In the genomic region with DNA sequence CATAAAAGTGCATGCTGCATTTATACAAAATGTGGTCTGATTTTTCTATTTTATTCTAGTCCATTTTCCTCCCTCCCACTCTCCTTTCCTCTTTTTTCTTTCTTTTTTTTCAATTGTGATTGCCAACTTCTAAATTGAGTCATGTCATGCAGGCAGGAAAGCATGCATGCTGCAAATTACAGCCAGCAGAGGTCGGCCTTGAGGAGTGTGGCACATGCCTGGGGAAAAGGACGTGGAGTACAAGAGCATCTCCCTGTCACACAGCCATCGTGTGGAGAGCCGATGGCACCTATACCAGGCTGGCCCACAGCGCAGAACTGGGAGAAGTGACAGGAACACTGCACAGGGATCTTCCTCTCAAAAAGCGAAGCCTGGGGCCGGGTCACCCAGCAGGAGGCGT, we compare ENCODE assay signal across 9 cellular contexts. TPM values are rescaled to one million over a fixed set of nuclear protein-coding genes. Genes with fewer than 3 reads are reported as not detected.
A peak's percentile ranks its signal among the peaks of the same experiment; 100 is the strongest.
DNase-seq lines count a peak whose midpoint lies in the region; ATAC-seq and TF ChIP-seq lines count a peak whose summit lies in the region.
"Had no signal": no experiment of that assay in that cellular context is flagged by ENCODE, and none has a peak within 500 bp of the region (broad histone marks: within the 10 kb centered on the region; RNA-seq: fewer than 3 reads in every experiment).

No MANE protein-coding gene starts in this region.

- no peak overlapping the region for H3K27ac Mint-ChIP-seq in GM23338
- peak overlapping the region; percentile 32 for H3K27ac Mint-ChIP-seq in T-helper 1 cell treated with Interleukin-12 subunit alpha and Interleukin-12 subunit beta and Interleukin-4 antibody, amounts not matched to agents 30 μg/mL and 1 μg/mL, for 36 hours

- H4K20me1 ChIP-seq in GM23338 (replicated peaks; ENCODE audit: insufficient read depth) = no peaks in the 10 kb centered on the region

- H3K4me3 ChIP-seq in A673 (ENCODE audit: low read depth, low read length, poor library complexity, severe bottlenecking) (no peak overlapping the region), GM23338 (no peak overlapping the region), fibroblast of villous mesenchyme (ENCODE audit: low read depth, low read length) (no peak overlapping the region)

- no peaks in the 10 kb centered on the region for H3K9me3 ChIP-seq in A673 (ENCODE audit: low read depth, low read length, poor library complexity, severe bottlenecking)

- H3K9me2 ChIP-seq in GM23338 (ENCODE audit: insufficient read depth) = peaks cover 2% of the 10 kb centered on the region; the same call in 1 of the 2 replicates

- POLR2A ChIA-PET in A673 (lab: Charles Lee; ENCODE audit: low non-redundant PET) = no interaction called here

- no peaks in the 10 kb centered on the region for H3F3A ChIP-seq in GM23338 (replicated peaks; ENCODE audit: low read depth)

- peak; percentile 52 for TF ChIP-seq CTCF in A673 (conservative IDR thresholded peaks at IDR 0.05; ENCODE audit: low read depth, low read length)
- peak; percentile 65 to 82 for TF ChIP-seq CTCF in GM23338 (conservative IDR thresholded peaks at IDR 0.05; ENCODE audit: low read depth in 2 of 2)
- TF ChIP-seq CTCF in fibroblast of villous mesenchyme (IDR thresholded peaks at IDR 0.05; ENCODE audit: insufficient read depth, low read depth, low read length) = peak; percentile 52

- intact Hi-C loops in A673 (cut with micrococcal nuclease; ENCODE audit: unreplicated experiment) = no loop called here

- H3K9me3 Mint-ChIP-seq in GM23338 = peaks cover 15% of the 10 kb centered on the region; the same call in 2 of the 3 replicates
- H3K9me3 Mint-ChIP-seq in T-helper 1 cell treated with Interleukin-12 subunit alpha and Interleukin-12 subunit beta and Interleukin-4 antibody, amounts not matched to agents 30 μg/mL and 1 μg/mL, for 36 hours = peaks cover 15% of the 10 kb centered on the region
- H3K9me3 Mint-ChIP-seq: activated naive CD4-positive, alpha-beta T cell treated with anti-CD3 and anti-CD28 coated beads, Interleukin-2, amount 50 U/mL, for 24 hours had no signal

- H3K79me2 ChIP-seq in GM23338 (replicated peaks; ENCODE audit: insufficient read depth) = no peaks in the 10 kb centered on the region

- no peak overlapping the region for H3K4me2 ChIP-seq in GM23338

- H3K4me1 Mint-ChIP-seq in GM23338 = no peaks in the 10 kb centered on the region
- H3K4me1 Mint-ChIP-seq in T-helper 1 cell treated with Interleukin-12 subunit alpha and Interleukin-12 subunit beta and Interleukin-4 antibody, amounts not matched to agents 30 μg/mL and 1 μg/mL, for 36 hours (ENCODE audit: low read depth) = peaks cover 38% of the 10 kb centered on the region

- ATAC-seq in GM23338 = peak; percentile 91
- ATAC-seq in GM18517 (IDR thresholded peaks at IDR 0.05; ENCODE audit: unreplicated experiment) = no peak

- CTCF ChIA-PET in A673 (lab: Charles Lee) = interaction anchor here (1.0 kb wide), 1 partner anchor 565 kb away, joined by 3 read pairs; no protein-coding TSS in a partner anchor

- no peaks in the 10 kb centered on the region for H3K4me1 ChIP-seq in A673 (ENCODE audit: insufficient read depth, low read length, poor library complexity, severe bottlenecking)
- H3K4me1 ChIP-seq in GM23338 (ENCODE audit: insufficient read depth) = no peaks in the 10 kb centered on the region

- peak overlapping the region; percentile 1; the same call in 1 of the 2 replicates for H2AFZ ChIP-seq in GM23338

- H3K36me3 Mint-ChIP-seq in GM23338 (ENCODE audit: low read depth) = no peaks in the 10 kb centered on the region; the same call in 2 of the 3 replicates
- peaks cover 23% of the 10 kb centered on the region for H3K36me3 Mint-ChIP-seq in T-helper 1 cell treated with Interleukin-12 subunit alpha and Interleukin-12 subunit beta and Interleukin-4 antibody, amounts not matched to agents 30 μg/mL and 1 μg/mL, for 36 hours (ENCODE audit: low read depth)

- H3K27ac ChIP-seq in A673 (ENCODE audit: low read depth, low read length, poor library complexity, severe bottlenecking) (no peak overlapping the region), GM23338 (ENCODE audit: low read depth) (no peak overlapping the region)

- BruUV-seq in A673 (replicated peaks; lab: Mats Ljungman, UMichigan) = no TSS peak

- peak; percentile 31 for DNase-seq in A673 (ENCODE audit: low spot score)
- peak; percentile 71 for DNase-seq in GM23338 (ENCODE audit: low spot score)
- DNase-seq in fibroblast of villous mesenchyme (ENCODE audit: low read depth) = peak; percentile 27
- no peak for DNase-seq in amygdala (lab: John Stamatoyannopoulos, UW)
- DNase-seq in nucleus accumbens (lab: John Stamatoyannopoulos, UW) = no peak
- no peak for DNase-seq in cerebellar nuclear complex (lab: John Stamatoyannopoulos, UW)

- H3K36me3 ChIP-seq in A673 (ENCODE audit: insufficient read depth, low read length, poor library complexity, severe bottlenecking) = no peaks in the 10 kb centered on the region
- H3K36me3 ChIP-seq in GM23338 (ENCODE audit: insufficient read depth) = no peaks in the 10 kb centered on the region

- H3K27me3 ChIP-seq in A673 (replicated peaks; ENCODE audit: insufficient read depth, low read depth, low read length, poor library complexity) (no peaks in the 10 kb centered on the region), GM23338 (ENCODE audit: insufficient read depth) (no peaks in the 10 kb centered on the region)

- H3K27me3 Mint-ChIP-seq in GM23338 (ENCODE audit: insufficient read depth, low read depth, poor library complexity) = peaks cover 2% of the 10 kb centered on the region
- no peaks in the 10 kb centered on the region for H3K27me3 Mint-ChIP-seq in T-helper 1 cell treated with Interleukin-12 subunit alpha and Interleukin-12 subunit beta and Interleukin-4 antibody, amounts not matched to agents 30 μg/mL and 1 μg/mL, for 36 hours (ENCODE audit: low read depth)
- H3K27me3 Mint-ChIP-seq: activated naive CD4-positive, alpha-beta T cell treated with anti-CD3 and anti-CD28 coated beads, Interleukin-2, amount 50 U/mL, for 24 hours had no signal

- no peak overlapping the region for H3K4me3 Mint-ChIP-seq in GM23338
- H3K4me3 Mint-ChIP-seq in T-helper 1 cell treated with Interleukin-12 subunit alpha and Interleukin-12 subunit beta and Interleukin-4 antibody, amounts not matched to agents 30 μg/mL and 1 μg/mL, for 36 hours = peak overlapping the region; percentile 3

TF ChIP-seq in GM23338, 12 proteins besides CTCF, POLR2A, EP300 and RAD21:
- TF ChIP-seq STAT1 (IDR thresholded peaks at IDR 0.05; ENCODE audit: unreplicated experiment) (no peak), ZNF114 (CRISPR knock-in tag; IDR thresholded peaks at IDR 0.05) (no peak), ZNF331 (CRISPR knock-in tag; IDR thresholded peaks at IDR 0.05; ENCODE audit: low read depth) (no peak)
- TF ChIP-seq, protein P1, sequence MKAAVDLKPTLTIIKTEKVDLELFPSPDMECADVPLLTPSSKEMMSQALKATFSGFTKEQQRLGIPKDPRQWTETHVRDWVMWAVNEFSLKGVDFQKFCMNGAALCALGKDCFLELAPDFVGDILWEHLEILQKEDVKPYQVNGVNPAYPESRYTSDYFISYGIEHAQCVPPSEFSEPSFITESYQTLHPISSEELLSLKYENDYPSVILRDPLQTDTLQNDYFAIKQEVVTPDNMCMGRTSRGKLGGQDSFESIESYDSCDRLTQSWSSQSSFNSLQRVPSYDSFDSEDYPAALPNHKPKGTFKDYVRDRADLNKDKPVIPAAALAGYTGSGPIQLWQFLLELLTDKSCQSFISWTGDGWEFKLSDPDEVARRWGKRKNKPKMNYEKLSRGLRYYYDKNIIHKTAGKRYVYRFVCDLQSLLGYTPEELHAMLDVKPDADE (IDR thresholded peaks at IDR 0.05) = no peak

RNA-seq across cellular contexts. Expression of gene LCT, which starts 17.8 kb away (rescaled TPM):
- total RNA-seq in A673 (2021) (0.37 and 0.39 TPM in 2 replicates), fibroblast of villous mesenchyme (under 0.01 TPM in 1 of 2 replicates, not detected in the other)
- not detected in 2 replicates for total RNA-seq in GM23338 (2014; rRNA removed; shearing (Covaris generic))
- polyA plus RNA-seq in GM23338 (2016; fragmentation: Nextera tagmentation; extraction: Ambion mirVana) = not detected in 2 replicates

RNA-seq across cellular contexts. Expression of gene MCM6, which starts 57.0 kb away (rescaled TPM):
- total RNA-seq in A673 (2021) = 101 and 111 TPM in 2 replicates
- 133 and 139 TPM in 2 replicates for total RNA-seq in GM23338 (2014; rRNA removed; shearing (Covaris generic))
- polyA plus RNA-seq in GM23338 (2016; fragmentation: Nextera tagmentation; extraction: Ambion mirVana) = 64.7 and 74.7 TPM in 2 replicates
- 12.6 and 13.8 TPM in 2 replicates for total RNA-seq in fibroblast of villous mesenchyme

Comparison
In these comparisons a context has a peak if more than half of its experiments do, and no peak if none do; other contexts are left out.
1. DNase-seq: peak in A673 (single experiment), GM23338 (single experiment) and fibroblast of villous mesenchyme (single experiment); none in amygdala (0 of 56), nucleus accumbens (0 of 56) and cerebellar nuclear complex (0 of 2).
2. Peak in every context shown above with its lines, with median percentiles within 50 percentile points of each other: CTCF ChIP-seq.